ENCODE assay signal across 9 cellular contexts in genomic region chr21:17454315-17455027, GRCh38. TPM values are rescaled to one million over a fixed set of nuclear protein-coding genes. Genes with fewer than 3 reads are reported as not detected.
DNase-seq lines count a peak whose midpoint lies in the region; ATAC-seq, FAIRE-seq and TF ChIP-seq lines count a peak whose summit lies in the region.
"Had no signal": no experiment of that assay in that cellular context is flagged by ENCODE, and none has a peak within 500 bp of the region (broad histone marks: within the 10 kb centered on the region; RNA-seq: fewer than 3 reads in every experiment).

No MANE protein-coding gene starts in this region.

- FAIRE-seq in A549 (lab: Jason Lieb, UNC) = peak; percentile 63

- peak overlapping the region; percentile 68 for H3K4me2 ChIP-seq in A549

- WGBS in A549 (ENCODE audit: missing lambda C conversion rate) = 3% methylated on average over 24 of the region's 24 CpGs
- 22 to 25% methylated on average over 24 of the region's 24 CpGs for WGBS in upper lobe of left lung, 2 donors

- TF ChIP-seq CTCF in A549 (IDR thresholded peaks at IDR 0.05) (no peak), LNCaP clone FGC (IDR thresholded peaks at IDR 0.05; ENCODE audit: control insufficient read depth, extremely low read depth, insufficient read depth) (no peak), WERI-Rb-1 (IDR thresholded peaks at IDR 0.05; ENCODE audit: low read depth, low read length) (no peak), upper lobe of left lung (IDR thresholded peaks at IDR 0.05) (no peak)

- ATAC-seq in A549 (peak; percentile 97 to 98), GM19328 (IDR thresholded peaks at IDR 0.05; ENCODE audit: unreplicated experiment) (peak; percentile 66), upper lobe of left lung (ENCODE audit: low FRiP score in 2 of 2) (peak; percentile 30 to 74)

- peak; percentile 57 to 92 for DNase-seq in A549 (ENCODE audit: low read depth in 1 of 2, low spot score in 1 of 2)
- DNase-seq in LNCaP clone FGC (ENCODE audit: low read depth) = peak; percentile 85
- DNase-seq in WERI-Rb-1 = peak; percentile 85
- peak; percentile 94 for DNase-seq in ecto neural progenitor cell (ENCODE audit: low spot score)
- DNase-seq in middle frontal gyrus (ENCODE audit: extremely low spot score, low spot score) = peak; percentile 33
- DNase-seq in upper lobe of left lung = peak in 1 of 2 donors; percentile 74
- DNase-seq in cerebellar nuclear complex (lab: John Stamatoyannopoulos, UW) = no peak
- DNase-seq: heart right ventricle had no signal

- H3K36me3 ChIP-seq in WERI-Rb-1 = no peaks in the 10 kb centered on the region
- no peaks in the 10 kb centered on the region for H3K36me3 ChIP-seq in upper lobe of left lung
- H3K36me3 ChIP-seq: heart right ventricle had no signal

- H3K9me3 ChIP-seq in A549 (no peaks in the 10 kb centered on the region), WERI-Rb-1 (ENCODE audit: severe bottlenecking) (no peaks in the 10 kb centered on the region), upper lobe of left lung (no peaks in the 10 kb centered on the region)
- H3K9me3 ChIP-seq: heart right ventricle had no signal

- H3K4me1 ChIP-seq in A549 = peaks cover 22% of the 10 kb centered on the region
- H3K4me1 ChIP-seq in upper lobe of left lung = no peaks in the 10 kb centered on the region

- TF ChIP-seq EP300 in A549 (IDR thresholded peaks at IDR 0.05) = no peak
- TF ChIP-seq EP300 in upper lobe of left lung (IDR thresholded peaks at IDR 0.05) = no peak

- peak overlapping the region; percentile 53 to 67 for H3K27ac ChIP-seq in A549
- H3K27ac ChIP-seq in WERI-Rb-1 = peak overlapping the region; percentile 48
- H3K27ac ChIP-seq in upper lobe of left lung = no peak overlapping the region

- TF ChIP-seq POLR2A in A549 (IDR thresholded peaks at IDR 0.05; ENCODE audit: low read length) (no peak), upper lobe of left lung (IDR thresholded peaks at IDR 0.05) (no peak)

- TF ChIP-seq RAD21 in A549 (conservative IDR thresholded peaks at IDR 0.05 in 1 of 2, IDR thresholded peaks at IDR 0.05 in 1 of 2) = no peak; a peak in 1 of 5 replicates

- POLR2A ChIA-PET in A549 (lab: Yijun Ruan, JAX) = interaction anchor here (1.1 kb wide), 1 partner anchor 59 kb away, joined by 3 read pairs; no protein-coding TSS in a partner anchor

- H3K27me3 ChIP-seq in WERI-Rb-1 (ENCODE audit: insufficient read depth, low read depth, severe bottlenecking) = no peaks in the 10 kb centered on the region
- H3K27me3 ChIP-seq in upper lobe of left lung = no peaks in the 10 kb centered on the region
- H3K27me3 ChIP-seq: heart right ventricle had no signal

- CTCF ChIA-PET in A549 (lab: Yijun Ruan, JAX) = interaction anchor here (0.6 to 1.1 kb wide), 3 partner anchors 97 to 517 kb away, joined by 3 to 4 read pairs (median 3); no protein-coding TSS in a partner anchor

- peak overlapping the region; percentile 32; the same call in 1 of the 3 replicates for H3K4me3 ChIP-seq in A549
- H3K4me3 ChIP-seq in LNCaP clone FGC (ENCODE audit: low read depth, low read length) = peak overlapping the region; percentile 33
- H3K4me3 ChIP-seq in WERI-Rb-1 (ENCODE audit: low read depth, low read length) = peak overlapping the region; percentile 44
- H3K4me3 ChIP-seq in upper lobe of left lung = no peak overlapping the region
- H3K4me3 ChIP-seq: heart right ventricle had no signal

TF ChIP-seq in A549, 52 proteins besides CTCF, POLR2A, EP300 and RAD21:
- TF ChIP-seq PHF8 (IDR thresholded peaks at IDR 0.05; ENCODE audit: borderline replicate concordance, low read depth) (no peak), HMGXB4 (CRISPR knock-in tag; IDR thresholded peaks at IDR 0.05; ENCODE audit: borderline replicate concordance) (peak; percentile 75; the same call in 1 of the 2 replicates), TFCP2L1 (CRISPR knock-in tag; IDR thresholded peaks at IDR 0.05) (no peak), JUN (IDR thresholded peaks at IDR 0.05) (peak in 1 of 2 experiments; percentile 35; a peak in 1 of 5 replicates), HOXA7 (CRISPR knock-in tag; IDR thresholded peaks at IDR 0.05) (peak; percentile 35; the same call in 1 of the 2 replicates), HOXB13 (CRISPR knock-in tag; IDR thresholded peaks at IDR 0.05; ENCODE audit: low read depth) (no peak), MAZ (IDR thresholded peaks at IDR 0.05; ENCODE audit: borderline replicate concordance, low read depth, low read length) (no peak), POLR2AphosphoS2 (conservative IDR thresholded peaks at IDR 0.05; ENCODE audit: low read length) (no peak), RARB (CRISPR knock-in tag; IDR thresholded peaks at IDR 0.05) (no peak; the same call in 1 of the 2 replicates), HOXB5 (CRISPR knock-in tag; IDR thresholded peaks at IDR 0.05) (0 out of 2 replicates have a peak, but pooled peaks have one; percentile 41), EHMT2 (IDR thresholded peaks at IDR 0.05; ENCODE audit: low read depth) (no peak), SMC3 (IDR thresholded peaks at IDR 0.05) (no peak; the same call in 1 of the 3 replicates), TP53 (CRISPR knock-in tag; IDR thresholded peaks at IDR 0.05) (no peak), GATA3 (IDR thresholded peaks at IDR 0.05; ENCODE audit: borderline replicate concordance) (no peak), MAFK (IDR thresholded peaks at IDR 0.05; ENCODE audit: partially characterized antibody) (no peak), SREBF2 (IDR thresholded peaks at IDR 0.05) (peak; percentile 88), FOSL2 (IDR thresholded peaks at IDR 0.05) (no peak), FOSL2 (CRISPR knock-in tag; IDR thresholded peaks at IDR 0.05) (no peak), NR3C1 (IDR thresholded peaks at IDR 0.05) (no peak), CBX8 (IDR thresholded peaks at IDR 0.05) (no peak), ESRRA (IDR thresholded peaks at IDR 0.05; ENCODE audit: borderline replicate concordance, low read length) (no peak), NFE2L2 (conservative IDR thresholded peaks at IDR 0.05; ENCODE audit: low read length) (no peak), ZSCAN20 (CRISPR knock-in tag; IDR thresholded peaks at IDR 0.05) (no peak), CHD4 (IDR thresholded peaks at IDR 0.05; ENCODE audit: borderline replicate concordance) (no peak), KDM1A (IDR thresholded peaks at IDR 0.05; ENCODE audit: low read depth) (no peak)
- TF ChIP-seq, protein P1, sequence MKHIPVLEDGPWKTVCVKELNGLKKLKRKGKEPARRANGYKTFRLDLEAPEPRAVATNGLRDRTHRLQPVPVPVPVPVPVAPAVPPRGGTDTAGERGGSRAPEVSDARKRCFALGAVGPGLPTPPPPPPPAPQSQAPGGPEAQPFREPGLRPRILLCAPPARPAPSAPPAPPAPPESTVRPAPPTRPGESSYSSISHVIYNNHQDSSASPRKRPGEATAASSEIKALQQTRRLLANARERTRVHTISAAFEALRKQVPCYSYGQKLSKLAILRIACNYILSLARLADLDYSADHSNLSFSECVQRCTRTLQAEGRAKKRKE (CRISPR knock-in tag; IDR thresholded peaks at IDR 0.05; ENCODE audit: low read depth) = no peak
- TF ChIP-seq, protein P2, sequence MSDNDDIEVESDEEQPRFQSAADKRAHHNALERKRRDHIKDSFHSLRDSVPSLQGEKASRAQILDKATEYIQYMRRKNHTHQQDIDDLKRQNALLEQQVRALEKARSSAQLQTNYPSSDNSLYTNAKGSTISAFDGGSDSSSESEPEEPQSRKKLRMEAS (IDR thresholded peaks at IDR 0.05) = peak; percentile 70

RNA-seq across cellular contexts. Expression of gene CXADR, which starts 58.4 kb away (rescaled TPM):
- polyA plus RNA-seq in A549 (2011; rRNA removed) = 20.3 and 21.7 TPM in 2 replicates
- 2.7 and 3.0 TPM in 2 replicates for polyA plus RNA-seq in A549 (2012; cell fraction: cytosol; rRNA removed)
- 1.4 and 1.6 TPM in 2 replicates for polyA plus RNA-seq in A549 (2012; cell fraction: nucleus; rRNA removed)
- 6.4 to 7.7 TPM (median 6.6 TPM) in 3 replicates for polyA plus RNA-seq in A549 (2017; fragmentation: RNase III; extraction: RNeasy Plus Mini Kit Qiagen cat#74134 plus additional on column Dnase treatment)
- 16.8 and 19.7 TPM in 2 replicates for polyA minus RNA-seq in A549 (2011; rRNA and poly(A)+ RNA removed)
- total RNA-seq in upper lobe of left lung = 10 to 100 TPM; 19.9 to 73.0 (median 29.2) TPM

Comparison
In these comparisons a context has a peak if more than half of its experiments do, and no peak if none do; other contexts are left out.
1. DNase-seq: peak in A549 (2 of 2), LNCaP clone FGC (single experiment), WERI-Rb-1 (single experiment), ecto neural progenitor cell (single experiment) and middle frontal gyrus (single experiment); none in cerebellar nuclear complex (0 of 2).
2. H3K27ac ChIP-seq: peak in A549 (2 of 2) and WERI-Rb-1 (single experiment); none in upper lobe of left lung (0 of 4).
3. H3K4me3 ChIP-seq: peak in A549 (single experiment), LNCaP clone FGC (single experiment) and WERI-Rb-1 (single experiment); none in upper lobe of left lung (0 of 4).
4. Peak in every context shown above with its lines, with median percentiles within 50 percentile points of each other: ATAC-seq.